In genomic region chr9:131091352-131091992, GRCh38 we compare ENCODE assay signal across 25 cellular contexts. TPM values are rescaled to one million over a fixed set of nuclear protein-coding genes. Genes with fewer than 3 reads are reported as not detected.
"Had no signal": no experiment of that assay in that cellular context is flagged by ENCODE, and none has a peak within 500 bp of the region (broad histone marks: within the 10 kb centered on the region; RNA-seq: fewer than 3 reads in every experiment).

No MANE protein-coding gene starts in this region.

- H3K9me3 ChIP-seq: ascending aorta, body of pancreas had no signal

- H3K4me3 ChIP-seq: ascending aorta, body of pancreas, PC-9 had no signal

- DNase-seq: activated B cell treated with CpG ODN at 0.5 μM for 24 hours; activated CD4-positive, alpha-beta T cell treated with anti-CD3 and anti-CD28 coated beads for 1 hour; activated CD4-positive, alpha-beta T cell treated with anti-CD3 and anti-CD28 coated beads, Interleukin-2, amount 10 ng/mL, durations not matched to agents 24 days and 14 days; activated CD4-positive, alpha-beta T cell treated with anti-CD3 and anti-CD28 coated beads, Interleukin-2, amount 50 U/mL, for 48 hours; activated CD8-positive, alpha-beta memory T cell treated with anti-CD3 and anti-CD28 coated beads, Interleukin-2, amount 10 ng/mL, durations not matched to agents 7 days and 5 days; activated effector memory CD4-positive, alpha-beta T cell treated with Interleukin-2 at 50 U/mL for 16 hours; activated naive CD4-positive, alpha-beta T cell treated with Interleukin-2 at 50 U/mL for 16 hours; activated naive CD8-positive, alpha-beta T cell treated with anti-CD3 and anti-CD28 coated beads, Interleukin-2, amount 50 U/mL, for 24 hours; activated T-cell treated with anti-CD3 and anti-CD28 coated beads, Interleukin-2, amount 50 U/mL, for 24 hours; amniotic stem cell; Kasumi-1; KBM-7; NCI-H1436; NCI-H1694 treated with DMSO at 0.1 percent for 48 hours; NCI-H2029 treated with DMSO at 0.1 percent for 48 hours; NCI-H345; NCI-H510A; NCI-H526 treated with DMSO at 0.1 percent for 48 hours; PC-9; SHP77 treated with DMSO at 0.1 percent for 48 hours had no signal

- H3K27me3 ChIP-seq: body of pancreas had no signal

- H3K27ac Mint-ChIP-seq: activated B cell treated with CpG ODN at 0.5 μM for 24 hours; activated CD4-positive, alpha-beta T cell treated with anti-CD3 and anti-CD28 coated beads, Interleukin-2, amount 10 ng/mL, durations not matched to agents 24 days and 14 days; activated CD8-positive, alpha-beta memory T cell treated with anti-CD3 and anti-CD28 coated beads, Interleukin-2, amount 10 ng/mL, durations not matched to agents 7 days and 5 days; activated naive CD4-positive, alpha-beta T cell treated with anti-CD3 and anti-CD28 coated beads, Interleukin-2, amount 50 U/mL, for 72 hours; activated naive CD8-positive, alpha-beta T cell treated with anti-CD3 and anti-CD28 coated beads, Interleukin-2, amount 50 U/mL, for 24 hours; activated T-cell treated with anti-CD3 and anti-CD28 coated beads, Interleukin-2, amount 50 U/mL, for 24 hours; activated T-helper 1 cell treated with anti-CD3 and anti-CD28 coated beads, Interleukin-12 subunit alpha, Interleukin-12 subunit beta, Interleukin-2, Interleukin-4 antibody, amounts not matched to agents 30 ng/mL and 10 ng/mL and 1 ng/mL, durations not matched to agents 14 hours and 24 hours and 36 hours; T-helper 1 cell treated with Interleukin-12 subunit alpha and Interleukin-12 subunit beta and Interleukin-4 antibody, amounts not matched to agents 30 μg/mL and 1 μg/mL, for 36 hours had no signal

- H3K36me3 Mint-ChIP-seq: activated CD8-positive, alpha-beta memory T cell treated with anti-CD3 and anti-CD28 coated beads, Interleukin-2, amount 10 ng/mL, durations not matched to agents 7 days and 5 days had no signal

- H3K4me3 Mint-ChIP-seq: activated B cell treated with CpG ODN at 0.5 μM for 24 hours; activated CD4-positive, alpha-beta T cell treated with anti-CD3 and anti-CD28 coated beads, Interleukin-2, amount 10 ng/mL, durations not matched to agents 24 days and 14 days; activated CD8-positive, alpha-beta memory T cell treated with anti-CD3 and anti-CD28 coated beads, Interleukin-2, amount 10 ng/mL, durations not matched to agents 7 days and 5 days; activated naive CD8-positive, alpha-beta T cell treated with anti-CD3 and anti-CD28 coated beads, Interleukin-2, amount 50 U/mL, for 24 hours; activated T-cell treated with anti-CD3 and anti-CD28 coated beads, Interleukin-2, amount 50 U/mL, for 24 hours; activated T-helper 1 cell treated with anti-CD3 and anti-CD28 coated beads, Interleukin-12 subunit alpha, Interleukin-12 subunit beta, Interleukin-2, Interleukin-4 antibody, amounts not matched to agents 30 ng/mL and 10 ng/mL and 1 ng/mL, durations not matched to agents 14 hours and 24 hours and 36 hours; T-helper 1 cell treated with Interleukin-12 subunit alpha and Interleukin-12 subunit beta and Interleukin-4 antibody, amounts not matched to agents 30 μg/mL and 1 μg/mL, for 36 hours had no signal

- H2AFZ ChIP-seq: PC-9 had no signal

- H3K9me3 Mint-ChIP-seq: activated B cell treated with CpG ODN at 0.5 μM for 24 hours; activated CD4-positive, alpha-beta T cell treated with anti-CD3 and anti-CD28 coated beads, Interleukin-2, amount 10 ng/mL, durations not matched to agents 24 days and 14 days; activated naive CD4-positive, alpha-beta T cell treated with anti-CD3 and anti-CD28 coated beads, Interleukin-2, amount 50 U/mL, for 72 hours; activated naive CD8-positive, alpha-beta T cell treated with anti-CD3 and anti-CD28 coated beads, Interleukin-2, amount 50 U/mL, for 24 hours; activated T-cell treated with anti-CD3 and anti-CD28 coated beads, Interleukin-2, amount 50 U/mL, for 24 hours; activated T-helper 1 cell treated with anti-CD3 and anti-CD28 coated beads, Interleukin-12 subunit alpha, Interleukin-12 subunit beta, Interleukin-2, Interleukin-4 antibody, amounts not matched to agents 30 ng/mL and 10 ng/mL and 1 ng/mL, durations not matched to agents 14 hours and 24 hours and 36 hours; T-helper 1 cell treated with Interleukin-12 subunit alpha and Interleukin-12 subunit beta and Interleukin-4 antibody, amounts not matched to agents 30 μg/mL and 1 μg/mL, for 36 hours had no signal

- H3K36me3 ChIP-seq: ascending aorta had no signal

- ATAC-seq: activated CD8-positive, alpha-beta memory T cell treated with anti-CD3 and anti-CD28 coated beads, Interleukin-2, amount 10 ng/mL, durations not matched to agents 7 days and 5 days; activated naive CD4-positive, alpha-beta T cell treated with anti-CD3 and anti-CD28 coated beads, Interleukin-2, amount 50 U/mL, for 72 hours; activated naive CD8-positive, alpha-beta T cell treated with anti-CD3 and anti-CD28 coated beads, Interleukin-2, amount 50 U/mL, for 24 hours; body of pancreas had no signal

- H3K27ac ChIP-seq: ascending aorta, body of pancreas, PC-9 had no signal

RNA-seq across cellular contexts. Expression of gene AIF1L, which starts 4.9 kb away (rescaled TPM):
- total RNA-seq: activated B cell treated with CpG ODN at 0.5 μM for 24 hours had no signal
